9 cellular contexts compared by ENCODE assay signal in genomic region chr16:15950869-15951268, GRCh38. TPM values are rescaled to one million over a fixed set of nuclear protein-coding genes. Genes with fewer than 3 reads are reported as not detected.
DNase-seq lines count a peak whose midpoint lies in the region; ATAC-seq and TF ChIP-seq lines count a peak whose summit lies in the region.
"Had no signal": no experiment of that assay in that cellular context is flagged by ENCODE, and none has a peak within 500 bp of the region (broad histone marks: within the 10 kb centered on the region; RNA-seq: fewer than 3 reads in every experiment).

No MANE protein-coding gene starts in this region.

- H3K4me3 ChIP-seq in AG10803 (ENCODE audit: low read length) (peak overlapping the region; percentile 79), coronary artery (peak overlapping the region; percentile 99)

- peak overlapping the region; percentile 83 to 88 for H3K27ac Mint-ChIP-seq in natural killer cell

- H3K9me3 Mint-ChIP-seq in natural killer cell = no peaks in the 10 kb centered on the region

- no peaks in the 10 kb centered on the region; the same call in 1 of the 2 replicates for H3K36me3 ChIP-seq in KOPT-K1 (ENCODE audit: insufficient read depth, low read length)

- H3K27ac ChIP-seq in KOPT-K1 (ENCODE audit: low read depth, low read length, poor library complexity, severe bottlenecking) (peak overlapping the region; percentile 96), coronary artery (peak overlapping the region; percentile 88 to 93)

- no peak for DNase-seq in AG10803 (ENCODE audit: low read depth)
- DNase-seq in coronary artery (ENCODE audit: low spot score) = no peak
- DNase-seq in natural killer cell = no peak
- no peak for DNase-seq in UCSD-AML1 (lab: John Stamatoyannopoulos, UW; ENCODE audit: unreplicated experiment)
- no peak for DNase-seq in GM19238 (ENCODE audit: insufficient read length, low spot score)
- no peak for DNase-seq in NCI-H128 (lab: John Stamatoyannopoulos, UW; ENCODE audit: unreplicated experiment)
- DNase-seq: NCI-H2029 treated with DMSO at 0.1 percent for 48 hours had no signal

- H3K27me3 Mint-ChIP-seq in natural killer cell (ENCODE audit: low read depth in 2 of 2) = no peaks in the 10 kb centered on the region

- TF ChIP-seq CTCF in AG10803 (conservative IDR thresholded peaks at IDR 0.05; ENCODE audit: low read length) (no peak), coronary artery (IDR thresholded peaks at IDR 0.05) (no peak), natural killer cell (IDR thresholded peaks at IDR 0.05) (no peak)

- H3K4me3 Mint-ChIP-seq in natural killer cell = peak overlapping the region; percentile 92

- intact Hi-C loops in natural killer cell (cut with micrococcal nuclease) = loop anchor here (5.0 kb wide), 1 partner anchor 64 kb away; the partner anchor contains the start of gene CEP20

- H3K36me3 Mint-ChIP-seq in natural killer cell = no peaks in the 10 kb centered on the region

- peaks cover 27 to 46% of the 10 kb centered on the region in 2 donors for H3K4me1 Mint-ChIP-seq in natural killer cell

- ATAC-seq in natural killer cell (no peak), HG03108 (IDR thresholded peaks at IDR 0.05; ENCODE audit: unreplicated experiment) (no peak)

- no peaks in the 10 kb centered on the region for H3K9me3 ChIP-seq in KOPT-K1 (ENCODE audit: insufficient read depth, low read length, poor library complexity, severe bottlenecking)

RNA-seq across cellular contexts. Expression of gene ABCC1, which starts 1.5 kb away (rescaled TPM):
- 10 to 100 TPM; 24.5 to 53.9 (median 27.9) TPM for total RNA-seq in natural killer cell
